Comparison of ENCODE assay signal across 9 cellular contexts in the genomic region with DNA sequence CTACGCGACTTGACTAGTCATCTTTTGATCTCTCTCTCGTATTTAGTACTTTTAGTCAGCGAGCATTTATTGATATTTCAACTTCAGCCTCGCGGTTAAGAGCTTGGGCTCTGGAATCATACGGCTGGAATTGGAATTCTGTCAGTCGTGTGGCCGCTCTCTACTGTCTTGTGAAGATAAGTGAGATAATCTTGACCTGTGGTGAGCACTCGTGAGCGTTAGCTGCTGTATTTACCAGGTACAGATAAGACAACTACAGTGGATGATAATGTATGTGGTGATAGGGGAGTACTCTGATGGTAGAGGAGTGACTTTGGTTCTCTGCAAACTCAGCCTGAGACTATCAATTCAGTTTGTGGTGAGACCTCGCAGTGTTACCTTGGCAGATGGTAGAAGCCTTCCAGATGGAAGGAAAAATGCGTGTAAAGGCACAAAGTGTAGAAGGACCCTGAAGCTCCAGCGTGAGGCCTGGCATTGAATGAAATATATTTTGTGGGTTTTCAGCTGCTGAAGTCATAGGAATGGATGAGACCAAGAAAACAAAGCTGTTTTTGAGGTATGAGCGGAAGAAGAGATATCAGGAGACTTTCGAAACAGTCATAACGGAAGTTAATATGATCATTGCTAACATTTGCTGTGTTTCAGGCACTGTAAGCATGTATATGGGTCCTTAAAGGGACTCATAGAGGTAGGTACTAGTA. TPM values are rescaled to one million over a fixed set of nuclear protein-coding genes. Genes with fewer than 3 reads are reported as not detected.
DNase-seq lines count a peak whose midpoint lies in the region; ATAC-seq and TF ChIP-seq lines count a peak whose summit lies in the region.
"Had no signal": no experiment of that assay in that cellular context is flagged by ENCODE, and none has a peak within 500 bp of the region (broad histone marks: within the 10 kb centered on the region; RNA-seq: fewer than 3 reads in every experiment).

No MANE protein-coding gene starts in this region.

- DNase-seq in activated CD8-positive, alpha-beta T cell treated with anti-CD3 and anti-CD28 coated beads, Interleukin-2, amount 10 ng/mL, durations not matched to agents 7 days and 5 days, result peak; percentile 57
- DNase-seq in stomach (no peak), GM03348 (ENCODE audit: low spot score) (no peak)

- TF ChIP-seq EP300 in gastroesophageal sphincter (IDR thresholded peaks at IDR 0.05) (no peak), stomach (IDR thresholded peaks at IDR 0.05) (no peak)

- H3K4me3 Mint-ChIP-seq in activated CD8-positive, alpha-beta T cell treated with anti-CD3 and anti-CD28 coated beads, Interleukin-2, amount 10 ng/mL, durations not matched to agents 7 days and 5 days, result no peak overlapping the region
- H3K4me3 Mint-ChIP-seq: activated naive CD4-positive, alpha-beta T cell treated with anti-CD3 and anti-CD28 coated beads, Interleukin-2, amount 50 U/mL, for 24 hours had no signal

- POLR2A ChIA-PET in activated CD8-positive, alpha-beta T cell treated with anti-CD3 and anti-CD28 coated beads, Interleukin-2, amount 10 ng/mL, durations not matched to agents 7 days and 5 days (lab: Charles Lee), result interaction anchor here (0.6 to 9.2 kb wide), 13 partner anchors 8 to 443 kb away, joined by 3 to 375 read pairs (median 3); a partner anchor contains a TSS

- TF ChIP-seq CTCF in gastroesophageal sphincter (IDR thresholded peaks at IDR 0.05) (no peak), stomach (IDR thresholded peaks at IDR 0.05) (no peak)

- WGBS in HUES64, result 14% methylated on average over 17 of the region's 17 CpGs
- WGBS in gastroesophageal sphincter (ENCODE audit: low coverage in 1 of 2), 2 donors, result 6 to 11% methylated on average over 15 to 17 of the region's 17 CpGs
- 5 to 11% (median 8%) methylated on average over 17 of the region's 17 CpGs for WGBS in stomach, 5 donors

- ATAC-seq in GM21526 (IDR thresholded peaks at IDR 0.05; ENCODE audit: low FRiP score, unreplicated experiment) (peak; percentile 34), gastroesophageal sphincter (no peak), HG03139 (IDR thresholded peaks at IDR 0.05; ENCODE audit: unreplicated experiment) (no peak)
- peak; percentile 16 for ATAC-seq in activated CD8-positive, alpha-beta T cell treated with anti-CD3 and anti-CD28 coated beads, Interleukin-2, amount 10 ng/mL, durations not matched to agents 7 days and 5 days

- H3K27me3 Mint-ChIP-seq in activated CD8-positive, alpha-beta T cell treated with anti-CD3 and anti-CD28 coated beads, Interleukin-2, amount 10 ng/mL, durations not matched to agents 7 days and 5 days (ENCODE audit: low read depth), result no peaks in the 10 kb centered on the region
- H3K27me3 Mint-ChIP-seq: activated naive CD4-positive, alpha-beta T cell treated with anti-CD3 and anti-CD28 coated beads, Interleukin-2, amount 50 U/mL, for 24 hours had no signal

- H3K4me3 ChIP-seq in GM08714 (ENCODE audit: low read length) (peak overlapping the region; percentile 99), HUES64 (ENCODE audit: low read length) (peak overlapping the region; percentile 90), gastroesophageal sphincter (peak overlapping the region; percentile 45 to 82), stomach (peak overlapping the region; percentile 71 to 86 (median 79))

- H3K4me1 ChIP-seq in HUES64 (ENCODE audit: insufficient read depth, low read length), result peaks cover 42% of the 10 kb centered on the region
- H3K4me1 ChIP-seq in gastroesophageal sphincter, result peaks cover 9 to 67% (median 15%) of the 10 kb centered on the region in 3 donors
- peaks cover 21 to 68% (median 51%) of the 10 kb centered on the region in 4 donors for H3K4me1 ChIP-seq in stomach

- H3K36me3 Mint-ChIP-seq in activated CD8-positive, alpha-beta T cell treated with anti-CD3 and anti-CD28 coated beads, Interleukin-2, amount 10 ng/mL, durations not matched to agents 7 days and 5 days (ENCODE audit: low read depth), result peaks cover 70% of the 10 kb centered on the region

- H3K27me3 ChIP-seq in HUES64 (ENCODE audit: insufficient read depth, low read length), result no peaks in the 10 kb centered on the region
- no peaks in the 10 kb centered on the region for H3K27me3 ChIP-seq in gastroesophageal sphincter
- no peaks in the 10 kb centered on the region for H3K27me3 ChIP-seq in stomach

- H3K9ac ChIP-seq in HUES64 (ENCODE audit: low read depth, low read length), result peak overlapping the region; percentile 81

- CTCF ChIA-PET in activated CD8-positive, alpha-beta T cell treated with anti-CD3 and anti-CD28 coated beads, Interleukin-2, amount 10 ng/mL, durations not matched to agents 7 days and 5 days (lab: Charles Lee), result interaction anchor here (0.6 to 7.5 kb wide), 11 partner anchors 10 to 105 kb away, joined by 3 to 111 read pairs (median 4); no protein-coding TSS in a partner anchor

- peak overlapping the region; percentile 93 for H3K27ac ChIP-seq in HUES64 (ENCODE audit: low read depth, low read length)
- peak overlapping the region; percentile 44 to 98 (median 90) for H3K27ac ChIP-seq in gastroesophageal sphincter
- peak overlapping the region; percentile 92 to 98 (median 97) for H3K27ac ChIP-seq in stomach

- H3K9me3 Mint-ChIP-seq in activated CD8-positive, alpha-beta T cell treated with anti-CD3 and anti-CD28 coated beads, Interleukin-2, amount 10 ng/mL, durations not matched to agents 7 days and 5 days (ENCODE audit: insufficient read depth), result no peaks in the 10 kb centered on the region
- H3K9me3 Mint-ChIP-seq: activated naive CD4-positive, alpha-beta T cell treated with anti-CD3 and anti-CD28 coated beads, Interleukin-2, amount 50 U/mL, for 24 hours had no signal

- intact Hi-C loops in stomach (cut with DNase I; ENCODE audit: low total_unique reads), result no loop called here

- H3K4me1 Mint-ChIP-seq in activated CD8-positive, alpha-beta T cell treated with anti-CD3 and anti-CD28 coated beads, Interleukin-2, amount 10 ng/mL, durations not matched to agents 7 days and 5 days (ENCODE audit: low read depth), result peaks cover 35% of the 10 kb centered on the region

- H3K9me3 ChIP-seq in HUES64 (ENCODE audit: insufficient read depth, low read depth, low read length) (no peaks in the 10 kb centered on the region), gastroesophageal sphincter (no peaks in the 10 kb centered on the region), stomach (no peaks in the 10 kb centered on the region)

- no peak overlapping the region for H3K27ac Mint-ChIP-seq in activated CD8-positive, alpha-beta T cell treated with anti-CD3 and anti-CD28 coated beads, Interleukin-2, amount 10 ng/mL, durations not matched to agents 7 days and 5 days
- H3K27ac Mint-ChIP-seq: activated naive CD4-positive, alpha-beta T cell treated with anti-CD3 and anti-CD28 coated beads, Interleukin-2, amount 50 U/mL, for 24 hours had no signal

- H3K36me3 ChIP-seq in HUES64 (ENCODE audit: insufficient read depth, low read length) (peaks cover 19% of the 10 kb centered on the region), gastroesophageal sphincter (peaks cover 0 to 13% of the 10 kb centered on the region in 2 donors), stomach (peaks cover 0 to 17% (median 9%) of the 10 kb centered on the region in 4 donors)

- TF ChIP-seq POLR2A in gastroesophageal sphincter (IDR thresholded peaks at IDR 0.05) (no peak), stomach (IDR thresholded peaks at IDR 0.05) (no peak)

RNA-seq across cellular contexts. Expression of a gene that starts 0.7 kb away (rescaled TPM):
- 15.2 TPM for polyA plus RNA-seq in HUES64 (2013, experiment 1 of 2)
- polyA plus RNA-seq in HUES64 (2013, experiment 2 of 2), result 18.1 TPM
- total RNA-seq in activated CD8-positive, alpha-beta T cell treated with anti-CD3 and anti-CD28 coated beads, Interleukin-2, amount 10 ng/mL, durations not matched to agents 7 days and 5 days, result 100 to 1,000 TPM; 206 to 214 TPM
- total RNA-seq in gastroesophageal sphincter (10 to 100 TPM; 36.3 to 88.6 (median 50.2) TPM), stomach (100 to 1,000 TPM; 110 to 518 (median 124) TPM)
- polyA plus RNA-seq in stomach, result 10 to 100 TPM in 1 of 3 donors, 1 to 10 TPM in 2; 3.1 to 11.3 (median 9.0) TPM

RNA-seq across cellular contexts. Expression of a gene that starts 1.2 kb away (rescaled TPM):
- polyA plus RNA-seq in HUES64 (2013, experiment 1 of 2), result 11.7 TPM
- 15.8 TPM for polyA plus RNA-seq in HUES64 (2013, experiment 2 of 2)
- total RNA-seq in activated CD8-positive, alpha-beta T cell treated with anti-CD3 and anti-CD28 coated beads, Interleukin-2, amount 10 ng/mL, durations not matched to agents 7 days and 5 days, result 10 to 100 TPM; 46.7 to 57.2 TPM
- total RNA-seq in gastroesophageal sphincter (10 to 100 TPM in 3 of 4 donors, 1 to 10 TPM in 1; 9.5 to 14.9 (median 12.4) TPM), stomach (10 to 100 TPM in 4 of 5 donors, 1 to 10 TPM in 1; 4.6 to 36.6 (median 19.0) TPM)
- 1 to 10 TPM; 2.1 to 3.5 (median 2.1) TPM for polyA plus RNA-seq in stomach

Comparison
In these comparisons a context has a peak if more than half of its experiments do, and no peak if none do; other contexts are left out.
1. ATAC-seq: peak in GM21526 (single experiment) and activated CD8-positive, alpha-beta T cell treated with anti-CD3 and anti-CD28 coated beads, Interleukin-2, amount 10 ng/mL, durations not matched to agents 7 days and 5 days (single experiment); none in gastroesophageal sphincter (single experiment) and HG03139 (single experiment).
2. Peak in every context shown above with its lines, with median percentiles within 50 percentile points of each other: H3K4me3 ChIP-seq and H3K27ac ChIP-seq.